Comparison of ENCODE assay signal across 9 cellular contexts in the genomic region with DNA sequence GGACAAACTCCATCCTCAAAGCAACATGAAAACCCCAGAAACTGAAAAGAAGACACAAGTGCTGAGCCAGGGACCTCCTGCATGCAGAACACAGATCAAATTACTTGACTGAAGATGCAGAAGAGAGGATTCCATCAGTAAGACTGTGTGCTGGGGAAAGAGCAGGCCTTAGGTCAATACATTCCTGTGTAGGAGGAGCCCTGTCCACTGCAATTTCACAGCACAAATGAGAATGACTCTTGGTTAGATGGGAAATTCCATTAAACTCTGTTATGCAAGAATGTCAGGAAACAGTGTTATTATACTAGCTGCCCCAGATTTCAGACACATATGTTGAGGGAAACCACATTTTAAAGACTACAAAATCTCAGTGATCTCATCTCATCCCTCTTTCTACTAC. TPM values are rescaled to one million over a fixed set of nuclear protein-coding genes. Genes with fewer than 3 reads are reported as not detected.
DNase-seq lines count a peak whose midpoint lies in the region; ATAC-seq and TF ChIP-seq lines count a peak whose summit lies in the region.
"Had no signal": no experiment of that assay in that cellular context is flagged by ENCODE, and none has a peak within 500 bp of the region (broad histone marks: within the 10 kb centered on the region; RNA-seq: fewer than 3 reads in every experiment).

No MANE protein-coding gene starts in this region.

- ATAC-seq in GM18873 (IDR thresholded peaks at IDR 0.05; ENCODE audit: low FRiP score, unreplicated experiment) (no peak), left colon (no peak)

- H3K27me3 Mint-ChIP-seq in nephron (ENCODE audit: low read depth), result no peaks in the 10 kb centered on the region

- DNase-seq in AG09309 (ENCODE audit: low read depth) (peak; percentile 97), fibroblast of gingiva (ENCODE audit: low read depth) (peak; percentile 98), mesenteric fat pad (ENCODE audit: low spot score) (no peak), left colon (no peak), D341Med (ENCODE audit: low spot score) (no peak)
- DNase-seq: Calu3 had no signal

- peaks cover 5% of the 10 kb centered on the region for H3K9me3 Mint-ChIP-seq in nephron

- peak overlapping the region in 2 of 3 experiments; percentile 10 to 11 for H3K4me3 Mint-ChIP-seq in nephron

- peaks cover 36% of the 10 kb centered on the region for H3K4me1 Mint-ChIP-seq in nephron

- H3K27ac Mint-ChIP-seq in nephron, result peak overlapping the region; percentile 94 to 96 (median 94)

- H3K4me3 ChIP-seq in AG09309 (ENCODE audit: control insufficient read depth, low read depth, low read length), result no peak overlapping the region

- no peak for TF ChIP-seq CTCF in AG09309 (IDR thresholded peaks at IDR 0.05; ENCODE audit: control insufficient read depth, insufficient read depth, low read depth, low read length, missing control alignments)
- no peak for TF ChIP-seq CTCF in nephron (IDR thresholded peaks at IDR 0.05; ENCODE audit: unreplicated experiment in 3 of 3)

- intact Hi-C loops in left colon (cut with DNase I, micrococcal nuclease), result no loop called here

- no peaks in the 10 kb centered on the region for H3K36me3 Mint-ChIP-seq in nephron (ENCODE audit: low read depth)

TF ChIP-seq in PFSK-1, 5 proteins besides CTCF, POLR2A, EP300 and RAD21:
- TF ChIP-seq TAF1 (IDR thresholded peaks at IDR 0.05; ENCODE audit: borderline replicate concordance, insufficient read depth, low read length), result peak; percentile 31; the same call in 1 of the 2 replicates
- TF ChIP-seq, protein P1, sequence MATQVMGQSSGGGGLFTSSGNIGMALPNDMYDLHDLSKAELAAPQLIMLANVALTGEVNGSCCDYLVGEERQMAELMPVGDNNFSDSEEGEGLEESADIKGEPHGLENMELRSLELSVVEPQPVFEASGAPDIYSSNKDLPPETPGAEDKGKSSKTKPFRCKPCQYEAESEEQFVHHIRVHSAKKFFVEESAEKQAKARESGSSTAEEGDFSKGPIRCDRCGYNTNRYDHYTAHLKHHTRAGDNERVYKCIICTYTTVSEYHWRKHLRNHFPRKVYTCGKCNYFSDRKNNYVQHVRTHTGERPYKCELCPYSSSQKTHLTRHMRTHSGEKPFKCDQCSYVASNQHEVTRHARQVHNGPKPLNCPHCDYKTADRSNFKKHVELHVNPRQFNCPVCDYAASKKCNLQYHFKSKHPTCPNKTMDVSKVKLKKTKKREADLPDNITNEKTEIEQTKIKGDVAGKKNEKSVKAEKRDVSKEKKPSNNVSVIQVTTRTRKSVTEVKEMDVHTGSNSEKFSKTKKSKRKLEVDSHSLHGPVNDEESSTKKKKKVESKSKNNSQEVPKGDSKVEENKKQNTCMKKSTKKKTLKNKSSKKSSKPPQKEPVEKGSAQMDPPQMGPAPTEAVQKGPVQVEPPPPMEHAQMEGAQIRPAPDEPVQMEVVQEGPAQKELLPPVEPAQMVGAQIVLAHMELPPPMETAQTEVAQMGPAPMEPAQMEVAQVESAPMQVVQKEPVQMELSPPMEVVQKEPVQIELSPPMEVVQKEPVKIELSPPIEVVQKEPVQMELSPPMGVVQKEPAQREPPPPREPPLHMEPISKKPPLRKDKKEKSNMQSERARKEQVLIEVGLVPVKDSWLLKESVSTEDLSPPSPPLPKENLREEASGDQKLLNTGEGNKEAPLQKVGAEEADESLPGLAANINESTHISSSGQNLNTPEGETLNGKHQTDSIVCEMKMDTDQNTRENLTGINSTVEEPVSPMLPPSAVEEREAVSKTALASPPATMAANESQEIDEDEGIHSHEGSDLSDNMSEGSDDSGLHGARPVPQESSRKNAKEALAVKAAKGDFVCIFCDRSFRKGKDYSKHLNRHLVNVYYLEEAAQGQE (IDR thresholded peaks at IDR 0.05; ENCODE audit: insufficient read depth in 1 of 2, low read depth in 2 of 2, low read length in 2 of 2), result no peak

RNA-seq across cellular contexts. Expression of a gene that starts 48.2 kb away (rescaled TPM):
- 1.8 TPM for polyA plus RNA-seq in PFSK-1 (2012; ENCODE audit: insufficient read length, low read depth)
- 1,301 TPM for total RNA-seq in mesenteric fat pad
- 10 to 100 TPM; 34.4 to 61.7 TPM for total RNA-seq in left colon

Comparison
In these comparisons a context has a peak if more than half of its experiments do, and no peak if none do; other contexts are left out.
1. DNase-seq: peak in AG09309 (single experiment) and fibroblast of gingiva (single experiment); none in mesenteric fat pad (single experiment), left colon (0 of 2) and D341Med (single experiment).
2. RNA of a gene that starts 48.2 kb away (total RNA-seq): 1,301 TPM in mesenteric fat pad (single experiment); 34.4 to 61.7 TPM in left colon; every median in the first group is over 10 times any median in the second.